30 cellular contexts compared by ENCODE assay signal in the genomic region with DNA sequence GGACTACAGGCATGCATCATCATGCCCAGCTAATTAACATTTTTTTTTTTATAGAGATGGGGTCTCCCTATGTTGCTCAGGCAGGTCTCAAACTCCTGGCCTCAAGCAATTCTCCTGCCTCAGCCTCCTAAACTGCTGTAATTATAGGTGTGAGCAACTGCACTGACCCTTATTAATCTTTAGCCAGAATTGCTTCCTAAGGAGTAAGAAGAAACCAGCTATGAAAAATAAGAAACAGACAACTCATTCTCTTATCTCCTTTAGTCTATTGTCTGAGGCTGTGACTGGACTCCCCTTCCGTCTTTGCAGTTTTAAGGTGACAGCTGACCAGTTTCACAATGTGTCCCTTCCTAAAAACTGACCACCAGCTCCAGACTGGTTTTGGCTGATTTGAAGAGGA.
"Had no signal": no experiment of that assay in that cellular context is flagged by ENCODE, and none has a peak within 500 bp of the region (broad histone marks: within the 10 kb centered on the region; RNA-seq: fewer than 3 reads in every experiment).

No MANE protein-coding gene starts in this region.

- ATAC-seq: activated CD8-positive, alpha-beta memory T cell treated with anti-CD3 and anti-CD28 coated beads, Interleukin-2, amount 10 ng/mL, durations not matched to agents 7 days and 5 days; activated naive CD8-positive, alpha-beta T cell treated with anti-CD3 and anti-CD28 coated beads, Interleukin-2, amount 50 U/mL, for 24 hours; Panc1 had no signal

- H3K27me3 ChIP-seq: SJCRH30 had no signal

- H3K4me1 ChIP-seq: SJCRH30 had no signal

- H3K27ac ChIP-seq: SJCRH30, SK-N-MC, WERI-Rb-1 had no signal

- H3K4me3 ChIP-seq: SJCRH30, SK-N-MC had no signal

- H3K9me3 ChIP-seq: SJCRH30 had no signal

- DNase-seq: activated CD4-positive, alpha-beta memory T cell treated with anti-CD3 and anti-CD28 coated beads, Interleukin-2, amount 10 ng/mL, durations not matched to agents 7 days and 5 days; activated CD4-positive, alpha-beta T cell treated with anti-CD3 and anti-CD28 coated beads for 1 hour; activated CD4-positive, alpha-beta T cell treated with anti-CD3 and anti-CD28 coated beads for 48 hours; activated CD4-positive, CD25-positive, alpha-beta regulatory T cell; activated CD8-positive, alpha-beta memory T cell treated with anti-CD3 and anti-CD28 coated beads for 24 hours; activated CD8-positive, alpha-beta memory T cell treated with anti-CD3 and anti-CD28 coated beads, Interleukin-2, amount 10 ng/mL, durations not matched to agents 7 days and 5 days; activated CD8-positive, alpha-beta memory T cell treated with anti-CD3 and anti-CD28 coated beads, Interleukin-2, amount 50 U/mL, for 48 hours; activated effector memory CD4-positive, alpha-beta T cell treated with Interleukin-2 at 50 U/mL for 16 hours; activated naive CD4-positive, alpha-beta T cell treated with anti-CD3 and anti-CD28 coated beads, Interleukin-2, amount 10 ng/mL, durations not matched to agents 7 days and 5 days; activated naive CD8-positive, alpha-beta T cell treated with anti-CD3 and anti-CD28 coated beads, Interleukin-2, amount 50 U/mL, for 24 hours; activated T-cell treated with anti-CD3 and anti-CD28 coated beads, Interleukin-2, amount 50 U/mL, for 48 hours; anterior cingulate cortex; Karpas-422; NCI-H1048; NCI-H1105 treated with DMSO at 0.1 percent for 48 hours; NCI-H1436; NCI-H1694; NCI-H1930; NCI-H2081 treated with DMSO at 0.1 percent for 48 hours; NCI-H226; NCI-H446 treated with DMSO at 0.1 percent for 48 hours; NCI-H524; NCI-H69; NCI-H82; SHP77; SJCRH30; T1000; WERI-Rb-1 had no signal

- H3K36me3 ChIP-seq: SJCRH30, WERI-Rb-1 had no signal
